Comparison of ENCODE assay signal across 27 cellular contexts in genomic region chr5:61613679-61614078, GRCh38.
"Had no signal": no experiment of that assay in that cellular context is flagged by ENCODE, and none has a peak within 500 bp of the region (broad histone marks: within the 10 kb centered on the region; RNA-seq: fewer than 3 reads in every experiment).

No MANE protein-coding gene starts in this region.

- H3K27ac Mint-ChIP-seq: activated CD4-positive, alpha-beta T cell treated with anti-CD3 and anti-CD28 coated beads, Interleukin-2, amount 10 ng/mL, durations not matched to agents 24 days and 14 days; activated CD8-positive, alpha-beta T cell treated with anti-CD3 and anti-CD28 coated beads for 36 hours; activated naive CD4-positive, alpha-beta T cell treated with anti-CD3 and anti-CD28 coated beads, Interleukin-2, amount 50 U/mL, for 72 hours; activated T-cell treated with anti-CD3 and anti-CD28 coated beads, Interleukin-2, amount 50 U/mL, for 24 hours; activated T-helper 2 cell treated with anti-CD3 and anti-CD28 coated beads, Interferon-gamma antibody, Interleukin-2, Interleukin-4, amounts not matched to agents 10 μg/mL and 5 μg/mL and 100 μg/mL, durations not matched to agents 14 hours and 24 hours and 36 hours; T-helper 1 cell treated with Interleukin-12 subunit alpha and Interleukin-12 subunit beta and Interleukin-4 antibody, amounts not matched to agents 30 μg/mL and 1 μg/mL, for 36 hours; T-helper 2 cell treated with Interferon-gamma antibody and Interleukin-4, amounts not matched to agents 5 μg/mL and 100 μg/mL, for 36 hours had no signal

- DNase-seq: activated CD4-positive, alpha-beta T cell treated with anti-CD3 and anti-CD28 coated beads, Interleukin-2, amount 10 ng/mL, durations not matched to agents 24 days and 14 days; activated CD4-positive, alpha-beta T cell treated with anti-CD3 and anti-CD28 coated beads, Interleukin-2, amount 50 U/mL, for 4 hours; activated CD8-positive, alpha-beta T cell treated with anti-CD3 and anti-CD28 coated beads for 36 hours; activated gamma-delta T cell; activated naive CD4-positive, alpha-beta T cell treated with Interleukin-2 at 50 U/mL for 16 hours; activated T-cell treated with anti-CD3 and anti-CD28 coated beads, Interleukin-2, amount 50 U/mL, for 24 hours; adrenal gland; caudate nucleus; cerebellar nuclear complex; Kasumi-1; KG1; MG63; NCI-H1048; NCI-H1694 treated with DMSO at 0.1 percent for 48 hours; NCI-H2029; NCI-H345; NCI-H524 treated with DMSO at 0.1 percent for 48 hours; Peyer's patch; RPMI8226; SHP77 treated with DMSO at 0.1 percent for 48 hours; SK-N-SH had no signal

- H3K4me1 Mint-ChIP-seq: activated CD4-positive, alpha-beta T cell treated with anti-CD3 and anti-CD28 coated beads, Interleukin-2, amount 10 ng/mL, durations not matched to agents 24 days and 14 days had no signal

- H3K36me3 Mint-ChIP-seq: activated naive CD4-positive, alpha-beta T cell treated with anti-CD3 and anti-CD28 coated beads, Interleukin-2, amount 50 U/mL, for 72 hours; brain had no signal

- H3K27me3 ChIP-seq: adrenal gland, MG63, Peyer's patch, SJSA1 had no signal

- H3K4me3 Mint-ChIP-seq: activated CD4-positive, alpha-beta T cell treated with anti-CD3 and anti-CD28 coated beads, Interleukin-2, amount 10 ng/mL, durations not matched to agents 24 days and 14 days; activated CD8-positive, alpha-beta T cell treated with anti-CD3 and anti-CD28 coated beads for 36 hours; activated T-cell treated with anti-CD3 and anti-CD28 coated beads, Interleukin-2, amount 50 U/mL, for 24 hours; brain; T-helper 1 cell treated with Interleukin-12 subunit alpha and Interleukin-12 subunit beta and Interleukin-4 antibody, amounts not matched to agents 30 μg/mL and 1 μg/mL, for 36 hours; T-helper 2 cell treated with Interferon-gamma antibody and Interleukin-4, amounts not matched to agents 5 μg/mL and 100 μg/mL, for 36 hours had no signal

- H3K27me3 Mint-ChIP-seq: brain had no signal

- H3K9me3 Mint-ChIP-seq: activated CD8-positive, alpha-beta T cell treated with anti-CD3 and anti-CD28 coated beads for 36 hours; activated naive CD4-positive, alpha-beta T cell treated with anti-CD3 and anti-CD28 coated beads, Interleukin-2, amount 50 U/mL, for 72 hours; activated T-cell treated with anti-CD3 and anti-CD28 coated beads, Interleukin-2, amount 50 U/mL, for 24 hours; activated T-helper 2 cell treated with anti-CD3 and anti-CD28 coated beads, Interferon-gamma antibody, Interleukin-2, Interleukin-4, amounts not matched to agents 10 μg/mL and 5 μg/mL and 100 μg/mL, durations not matched to agents 14 hours and 24 hours and 36 hours; brain; T-helper 1 cell treated with Interleukin-12 subunit alpha and Interleukin-12 subunit beta and Interleukin-4 antibody, amounts not matched to agents 30 μg/mL and 1 μg/mL, for 36 hours; T-helper 2 cell treated with Interferon-gamma antibody and Interleukin-4, amounts not matched to agents 5 μg/mL and 100 μg/mL, for 36 hours had no signal

- H3K4me3 ChIP-seq: adrenal gland, MG63, Peyer's patch, SJSA1 had no signal

- ATAC-seq: activated CD8-positive, alpha-beta T cell treated with anti-CD3 and anti-CD28 coated beads for 36 hours; activated naive CD4-positive, alpha-beta T cell treated with anti-CD3 and anti-CD28 coated beads, Interleukin-2, amount 50 U/mL, for 72 hours had no signal

- H3K27ac ChIP-seq: adrenal gland, Peyer's patch, SJSA1 had no signal
